ENCODE assay signal across 8 cellular contexts in genomic region chr9:85741875-85742629, GRCh38. TPM values are rescaled to one million over a fixed set of nuclear protein-coding genes. Genes with fewer than 3 reads are reported as not detected.
A peak's percentile ranks its signal among the peaks of the same experiment; 100 is the strongest.
DNase-seq lines count a peak whose midpoint lies in the region; ATAC-seq, FAIRE-seq and TF ChIP-seq lines count a peak whose summit lies in the region.

A gene with protein sequence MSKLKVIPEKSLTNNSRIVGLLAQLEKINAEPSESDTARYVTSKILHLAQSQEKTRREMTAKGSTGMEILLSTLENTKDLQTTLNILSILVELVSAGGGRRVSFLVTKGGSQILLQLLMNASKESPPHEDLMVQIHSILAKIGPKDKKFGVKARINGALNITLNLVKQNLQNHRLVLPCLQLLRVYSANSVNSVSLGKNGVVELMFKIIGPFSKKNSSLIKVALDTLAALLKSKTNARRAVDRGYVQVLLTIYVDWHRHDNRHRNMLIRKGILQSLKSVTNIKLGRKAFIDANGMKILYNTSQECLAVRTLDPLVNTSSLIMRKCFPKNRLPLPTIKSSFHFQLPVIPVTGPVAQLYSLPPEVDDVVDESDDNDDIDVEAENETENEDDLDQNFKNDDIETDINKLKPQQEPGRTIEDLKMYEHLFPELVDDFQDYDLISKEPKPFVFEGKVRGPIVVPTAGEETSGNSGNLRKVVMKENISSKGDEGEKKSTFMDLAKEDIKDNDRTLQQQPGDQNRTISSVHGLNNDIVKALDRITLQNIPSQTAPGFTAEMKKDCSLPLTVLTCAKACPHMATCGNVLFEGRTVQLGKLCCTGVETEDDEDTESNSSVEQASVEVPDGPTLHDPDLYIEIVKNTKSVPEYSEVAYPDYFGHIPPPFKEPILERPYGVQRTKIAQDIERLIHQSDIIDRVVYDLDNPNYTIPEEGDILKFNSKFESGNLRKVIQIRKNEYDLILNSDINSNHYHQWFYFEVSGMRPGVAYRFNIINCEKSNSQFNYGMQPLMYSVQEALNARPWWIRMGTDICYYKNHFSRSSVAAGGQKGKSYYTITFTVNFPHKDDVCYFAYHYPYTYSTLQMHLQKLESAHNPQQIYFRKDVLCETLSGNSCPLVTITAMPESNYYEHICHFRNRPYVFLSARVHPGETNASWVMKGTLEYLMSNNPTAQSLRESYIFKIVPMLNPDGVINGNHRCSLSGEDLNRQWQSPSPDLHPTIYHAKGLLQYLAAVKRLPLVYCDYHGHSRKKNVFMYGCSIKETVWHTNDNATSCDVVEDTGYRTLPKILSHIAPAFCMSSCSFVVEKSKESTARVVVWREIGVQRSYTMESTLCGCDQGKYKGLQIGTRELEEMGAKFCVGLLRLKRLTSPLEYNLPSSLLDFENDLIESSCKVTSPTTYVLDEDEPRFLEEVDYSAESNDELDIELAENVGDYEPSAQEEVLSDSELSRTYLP (minus strand): TSS chr9:85741954. CDS start chr9:85712533, 29,421 bp downstream.

- no peak within 1 kb of the TSS for H2AK5ac ChIP-seq in H1 (ENCODE audit: low read depth, low read length)

- H2BK5ac ChIP-seq in H1 (ENCODE audit: low read depth, low read length) = peak within 1 kb of the TSS; percentile 69; the same call in 1 of the 2 replicates

- no peak for TF ChIP-seq RAD21 in H1 (IDR thresholded peaks at IDR 0.05 in 1 of 2, conservative IDR thresholded peaks at IDR 0.05 in 1 of 2; ENCODE audit: low read depth in 2 of 2, low read length in 2 of 2)

- H3K4me3 ChIP-seq in H1 (ENCODE audit: extremely low read depth in 1 of 4, insufficient read depth in 2 of 4, low read depth in 3 of 4, low read length in 4 of 4) = peak within 1 kb of the TSS; percentile 65 to 90 (median 72)

- peak within 1 kb of the TSS; percentile 76 to 78 for H3K4me2 ChIP-seq in H1 (ENCODE audit: insufficient read depth in 1 of 2, low read depth in 2 of 2, low read length in 2 of 2)

- peak within 1 kb of the TSS; percentile 17 for H3K56ac ChIP-seq in H1 (replicated peaks; ENCODE audit: insufficient read length, low read depth, low read length)

- WGBS in H1 (ENCODE audit: extremely low coverage in 1 of 2, insufficient coverage in 1 of 2, insufficient read length in 1 of 2, insufficient replicate concordance in 2 of 2, low coverage in 1 of 2, low lambda C conversion rate in 2 of 2, missing lambda C conversion rate in 1 of 2), 2 experiments = 2% methylated on average over 34 of the region's 78 CpGs; no CpG with 5 or more reads in 1 of the 2 experiments

- no peak for TF ChIP-seq CTCF in H1 (IDR thresholded peaks at IDR 0.05; ENCODE audit: control extremely low read depth in 1 of 3, insufficient read depth in 1 of 3, low read depth in 1 of 3, low read length in 3 of 3)

- H2BK15ac ChIP-seq in H1 (ENCODE audit: low read length) = 0 out of 2 replicates have a peak within 1 kb of the TSS, but pooled peaks have one; percentile 31

- H3K23me2 ChIP-seq in H1 (ENCODE audit: low read depth, low read length) = peaks cover 5% of the 10 kb centered on the region; the same call in 1 of the 2 replicates

- TF ChIP-seq EP300 in H1 (IDR thresholded peaks at IDR 0.05; ENCODE audit: borderline replicate concordance in 1 of 2, low read depth in 2 of 2, low read length in 2 of 2) = no peak

- no peak within 1 kb of the TSS for H3K4ac ChIP-seq in H1 (replicated peaks; ENCODE audit: insufficient read length, low read depth, low read length)

- peak within 1 kb of the TSS; percentile 39; the same call in 1 of the 2 replicates for H3K18ac ChIP-seq in H1 (ENCODE audit: extremely low read depth, low read length)

- TF ChIP-seq POLR2A in H1 (IDR thresholded peaks at IDR 0.05; ENCODE audit: control extremely low read depth in 1 of 2, low read depth in 2 of 2, low read length in 2 of 2) = peak; percentile 30 to 48; a peak in 2 of 3 replicates

- FAIRE-seq in H1 (lab: Jason Lieb, UNC) = no peak

- peak within 1 kb of the TSS; percentile 82 for H4K5ac ChIP-seq in H1 (ENCODE audit: insufficient read length, low read depth, low read length)

- DNase-seq in COLO668 (lab: John Stamatoyannopoulos, UW; ENCODE audit: unreplicated experiment) (peak; percentile 98), HT1080 (ENCODE audit: low read depth) (peak; percentile 88), NOMO-1 treated with dmso at 0.1 percent for 144 hours (lab: John Stamatoyannopoulos, UW; ENCODE audit: unreplicated experiment) (peak; percentile 67), H1 (ENCODE audit: low read depth in 1 of 2, low spot score in 2 of 2) (peak; percentile 82 to 96), mesenteric fat pad (ENCODE audit: low spot score) (peak; percentile 98)
- peak; percentile 84 to 96 (median 90) for DNase-seq in activated CD8-positive, alpha-beta memory T cell treated with anti-CD3 and anti-CD28 coated beads for 48 hours (ENCODE audit: low read depth in 2 of 3, low spot score in 2 of 3)
- DNase-seq in stimulated activated CD8-positive, alpha-beta memory T cell treated with anti-CD3 and anti-CD28 coated beads, Interleukin-15, amount 100 ng/mL, for 1 hour (ENCODE audit: low read depth) = peak; percentile 92

- H2BK20ac ChIP-seq in H1 (ENCODE audit: low read length) = no peak within 1 kb of the TSS

- peaks cover 5 to 40% of the 10 kb centered on the region in 2 experiments for H3K79me2 ChIP-seq in H1 (ENCODE audit: control insufficient read depth in 1 of 2, insufficient read depth in 2 of 2, low read length in 2 of 2)

- no peak within 1 kb of the TSS for H2BK120ac ChIP-seq in H1 (replicated peaks; ENCODE audit: low read depth, low read length)

- H3K36me3 ChIP-seq in H1 (ENCODE audit: control insufficient read depth in 2 of 4, insufficient read depth in 4 of 4, low read length in 3 of 4) = no peaks in the 10 kb centered on the region

- ATAC-seq in GM21360 (IDR thresholded peaks at IDR 0.05; ENCODE audit: unreplicated experiment) = peak; percentile 75

- H3K9me3 ChIP-seq in H1 (ENCODE audit: insufficient read depth in 2 of 2, low read depth in 1 of 2, low read length in 1 of 2) = no peaks in the 10 kb centered on the region

- H3K23ac ChIP-seq in H1 (ENCODE audit: insufficient read length) = no peak within 1 kb of the TSS

- H2BK12ac ChIP-seq in H1 (ENCODE audit: low read depth, low read length) = no peak within 1 kb of the TSS

- H3K4me1 ChIP-seq in H1 (replicated peaks in 1 of 4; ENCODE audit: control insufficient read depth in 3 of 4, insufficient read depth in 4 of 4, low read length in 3 of 4) = peaks cover 0 to 14% (median 6%) of the 10 kb centered on the region in 4 experiments

- peak within 1 kb of the TSS; percentile 92 for H4K8ac ChIP-seq in H1 (ENCODE audit: extremely low read depth, insufficient read depth, low read length)

- H3K9ac ChIP-seq in H1 (replicated peaks in 1 of 4; ENCODE audit: extremely low read depth in 1 of 4, low read depth in 3 of 4, low read length in 3 of 4) = peak within 1 kb of the TSS; percentile 79 to 96 (median 83)

- POLR2A ChIA-PET in H1 (lab: Charles Lee; ENCODE audit: partially characterized antibody) = interaction anchor here (0.6 to 2.2 kb wide), 5 partner anchors 19 to 351 kb away, joined by 3 to 9 read pairs (median 3); partner anchors contain the start of gene NAA35

- peaks cover 3% of the 10 kb centered on the region; the same call in 1 of the 2 replicates for H3K79me1 ChIP-seq in H1 (ENCODE audit: low read depth, low read length)

- peak within 1 kb of the TSS; percentile 82; the same call in 1 of the 2 replicates for H2AFZ ChIP-seq in H1 (ENCODE audit: low read length)

- no peak within 1 kb of the TSS for H3K14ac ChIP-seq in H1 (ENCODE audit: insufficient read length)

- CTCF ChIA-PET in H1 (lab: Charles Lee; ENCODE audit: partially characterized antibody) = no interaction called here

- no peaks in the 10 kb centered on the region for H3K27me3 ChIP-seq in H1 (replicated peaks in 1 of 4; ENCODE audit: control insufficient read depth in 3 of 4, extremely low read depth in 1 of 4, insufficient read depth in 3 of 4, low read length in 3 of 4)

- peaks cover 1 to 7% of the 10 kb centered on the region in 2 experiments for H4K20me1 ChIP-seq in H1 (replicated peaks in 1 of 2; ENCODE audit: control insufficient read depth in 1 of 2, insufficient read depth in 2 of 2, low read length in 2 of 2)

- peak within 1 kb of the TSS; percentile 84 for H3K27ac ChIP-seq in H1 (ENCODE audit: low read depth, low read length)

- peak within 1 kb of the TSS; percentile 58 for H4K91ac ChIP-seq in H1 (replicated peaks; ENCODE audit: insufficient read length, low read length)

TF ChIP-seq in H1, 55 proteins besides CTCF, POLR2A, EP300 and RAD21 (continues in another document):
- TF ChIP-seq CBX5 (IDR thresholded peaks at IDR 0.05; ENCODE audit: low read depth, low read length) (no peak), BACH1 (IDR thresholded peaks at IDR 0.05; ENCODE audit: low read length) (peak; percentile 65), SUZ12 (IDR thresholded peaks at IDR 0.05; ENCODE audit: low read length) (no peak), KDM1A (IDR thresholded peaks at IDR 0.05; ENCODE audit: borderline replicate concordance, low read length) (peak; percentile 15; the same call in 1 of the 2 replicates)

RNA-seq across cellular contexts. Expression of the gene that starts here (rescaled TPM):
- total RNA-seq in HT1080 (2014; rRNA removed; shearing (Covaris generic)) = 8.6 and 10.2 TPM in 2 replicates
- 9.7 and 12.8 TPM in 2 replicates for polyA plus RNA-seq in HT1080 (2015; cell fraction: cytosol; rRNA removed)
- 14.0 and 14.1 TPM in 2 replicates for polyA plus RNA-seq in HT1080 (2015; cell fraction: nucleus; rRNA removed)
- 56.8 and 65.2 TPM in 2 replicates for total RNA-seq in H1 (2021; fragmentation: NEBNext Ultra II Directional; extraction: Animal tissue kit (Norgen Biotek cat#: 25700))
- 10.0 and 13.4 TPM in 2 replicates for polyA plus RNA-seq in H1 (2011; rRNA removed)
- polyA plus RNA-seq in H1 (2011; cell fraction: cytosol; rRNA removed) = 21.5 TPM
- polyA plus RNA-seq in H1 (2011; cell fraction: nucleus; rRNA removed) = 7.0 TPM
- polyA plus RNA-seq in H1 (2012, experiment 1 of 2) = 18.9 to 31.0 TPM (median 23.8 TPM) in 4 replicates
- 1.2 TPM for polyA plus RNA-seq in H1 (2012, experiment 2 of 2)
- 23.4 TPM for polyA plus RNA-seq in H1 (2013, experiment 1 of 2)
- polyA plus RNA-seq in H1 (2013, experiment 2 of 2) = 23.1 TPM
- polyA minus RNA-seq in H1 (2011; rRNA and poly(A)+ RNA removed) = 34.2 and 52.0 TPM in 2 replicates
- polyA minus RNA-seq in H1 (2011; cell fraction: cytosol; rRNA and poly(A)+ RNA removed) = 20.0 TPM
- 41.8 TPM for polyA minus RNA-seq in H1 (2011; cell fraction: nucleus; rRNA and poly(A)+ RNA removed)
- total RNA-seq in mesenteric fat pad = 26.8 TPM

Comparison
In these comparisons a context has a peak if more than half of its experiments do, and no peak if none do; other contexts are left out.
1. Peak in every context shown above with its lines: DNase-seq, ATAC-seq, H3K4me3 ChIP-seq and H3K27ac ChIP-seq.